ENCODE assay signal across 10 cellular contexts in genomic region chr16:84851192-84852127, GRCh38. TPM values are rescaled to one million over a fixed set of nuclear protein-coding genes. Genes with fewer than 3 reads are reported as not detected.
DNase-seq lines count a peak whose midpoint lies in the region; ATAC-seq and TF ChIP-seq lines count a peak whose summit lies in the region.
"Had no signal": no experiment of that assay in that cellular context is flagged by ENCODE, and none has a peak within 500 bp of the region (broad histone marks: within the 10 kb centered on the region; RNA-seq: fewer than 3 reads in every experiment).

No MANE protein-coding gene starts in this region.

- CTCF ChIA-PET in AG04450 (lab: Charles Lee): interaction anchor here (0.6 to 0.9 kb wide), 2 partner anchors 26 to 97 kb away, joined by 3 read pairs; no protein-coding TSS in a partner anchor

- TF ChIP-seq CTCF in AG04450 (IDR thresholded peaks at IDR 0.05; ENCODE audit: low read depth, low read length): no peak

- ATAC-seq in GM21367 (IDR thresholded peaks at IDR 0.05; ENCODE audit: unreplicated experiment) (no peak), HG02763 (IDR thresholded peaks at IDR 0.05; ENCODE audit: unreplicated experiment) (no peak), GM18858 (IDR thresholded peaks at IDR 0.05; ENCODE audit: unreplicated experiment) (no peak)

- H3K9me3 ChIP-seq in AG04450 (ENCODE audit: control insufficient read depth, insufficient read depth, low read length): peaks cover 7% of the 10 kb centered on the region

- DNase-seq in AG04450 (ENCODE audit: low read depth, low spot score) (peak; percentile 81), HT1080 (ENCODE audit: low read depth) (peak; percentile 98), SW480 (ENCODE audit: low spot score) (peak; percentile 62), islet precursor cell (peak; percentile 77)
- DNase-seq in activated CD4-positive, alpha-beta T cell treated with anti-CD3 and anti-CD28 coated beads for 48 hours: no peak
- DNase-seq: CD4-positive, alpha-beta memory T cell; retina had no signal

- POLR2A ChIA-PET in AG04450 (lab: Yijun Ruan, JAX): interaction anchor here (0.7 to 2.5 kb wide), 4 partner anchors 15 to 87 kb away, joined by 4 to 11 read pairs (median 7); partner anchors contain the start of gene CRISPLD2

- peak overlapping the region; percentile 78 for H3K27ac ChIP-seq in AG04450 (ENCODE audit: low read depth, low read length)

- no peaks in the 10 kb centered on the region for H3K27me3 ChIP-seq in AG04450 (ENCODE audit: control insufficient read depth, insufficient read depth, low read length)

- no peak overlapping the region for H3K4me3 ChIP-seq in AG04450 (ENCODE audit: low read depth, low read length)

RNA-seq across cellular contexts. Expression of gene CRISPLD2, which starts 31.7 kb away (rescaled TPM):
- 91.5 and 103 TPM in 2 replicates for polyA plus RNA-seq in AG04450 (2011; rRNA removed)
- polyA minus RNA-seq in AG04450 (2011; rRNA and poly(A)+ RNA removed): 186 and 231 TPM in 2 replicates
- total RNA-seq in HT1080 (2014; rRNA removed; shearing (Covaris generic)): 0.40 TPM in 1 of 2 replicates, not detected in the other
- 0.26 and 0.50 TPM in 2 replicates for polyA plus RNA-seq in HT1080 (2015; cell fraction: cytosol; rRNA removed)
- 0.52 and 1.4 TPM in 2 replicates for polyA plus RNA-seq in HT1080 (2015; cell fraction: nucleus; rRNA removed)
